ENCODE assay signal across 20 cellular contexts in the genomic region with DNA sequence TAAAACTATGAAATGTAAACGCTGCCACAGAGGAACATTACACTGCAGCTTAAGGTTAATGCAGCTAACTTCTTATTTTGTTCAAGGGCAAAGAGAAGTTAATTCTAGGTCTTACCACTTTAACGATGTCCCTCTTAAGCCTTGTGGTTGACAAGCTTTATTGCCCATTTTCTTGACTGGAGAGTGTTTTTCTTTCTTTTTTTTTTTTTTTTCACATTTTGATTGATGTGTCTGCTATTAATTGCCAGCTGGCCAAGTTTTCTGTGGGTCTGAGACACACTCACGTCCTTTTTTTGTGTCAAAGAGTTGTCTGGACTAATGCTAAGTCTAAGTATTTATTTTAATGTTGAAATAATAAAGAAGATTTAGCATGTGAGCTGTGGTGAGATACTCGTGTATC. TPM values are rescaled to one million over a fixed set of nuclear protein-coding genes. Genes with fewer than 3 reads are reported as not detected.
DNase-seq lines count a peak whose midpoint lies in the region; ATAC-seq and TF ChIP-seq lines count a peak whose summit lies in the region.
"Had no signal": no experiment of that assay in that cellular context is flagged by ENCODE, and none has a peak within 500 bp of the region (broad histone marks: within the 10 kb centered on the region; RNA-seq: fewer than 3 reads in every experiment).

No MANE protein-coding gene starts in this region.

- intact Hi-C loops in ascending aorta (cut with DNase I): loop anchor here (2.0 to 10.0 kb wide), 4 partner anchors 15 to 657 kb away; a partner anchor contains a TSS

- peak overlapping the region in 1 of 2 donors; percentile 34 for H3K9ac ChIP-seq in stomach smooth muscle (ENCODE audit: low read length in 2 of 2)

- DNase-seq in ascending aorta (ENCODE audit: low spot score in 2 of 2) (no peak), nephron progenitor cell (no peak), NK-92 (lab: John Stamatoyannopoulos, UW; ENCODE audit: unreplicated experiment) (no peak), NCI-H526 treated with DMSO at 0.1 percent for 48 hours (lab: John Stamatoyannopoulos, UW) (no peak)
- no peak for DNase-seq in stimulated activated naive CD8-positive, alpha-beta T cell treated with anti-CD3 and anti-CD28 coated beads, Interleukin-15, amount 100 ng/mL, for 72 hours
- DNase-seq: ACHN, AML-193, DMS153, Kasumi-1, MM.1S, NCI-H1105, NCI-H1694, NCI-H2107, NCI-H446, NCI-H748 treated with DMSO at 0.1 percent for 48 hours, RPMI8226 had no signal

- H3K36me3 Mint-ChIP-seq in nephron progenitor cell (ENCODE audit: low read depth): no peaks in the 10 kb centered on the region
- H3K36me3 Mint-ChIP-seq: CD14-positive monocyte, IgD-negative memory B cell had no signal

- peaks cover 3% of the 10 kb centered on the region for H3K27me3 Mint-ChIP-seq in nephron progenitor cell (ENCODE audit: low read depth, poor library complexity)
- H3K27me3 Mint-ChIP-seq in stimulated activated naive CD8-positive, alpha-beta T cell treated with anti-CD3 and anti-CD28 coated beads, Interleukin-15, amount 100 ng/mL, for 72 hours: no peaks in the 10 kb centered on the region
- H3K27me3 Mint-ChIP-seq: IgD-negative memory B cell had no signal

- no peaks in the 10 kb centered on the region for H3K9me3 ChIP-seq in ascending aorta
- no peaks in the 10 kb centered on the region for H3K9me3 ChIP-seq in ectodermal cell (ENCODE audit: control insufficient read depth, low read length)
- H3K9me3 ChIP-seq in stomach smooth muscle (ENCODE audit: control insufficient read depth in 2 of 2, low read length in 2 of 2): no peaks in the 10 kb centered on the region

- H3K4me1 Mint-ChIP-seq in nephron progenitor cell: peaks cover 93% of the 10 kb centered on the region
- no peaks in the 10 kb centered on the region for H3K4me1 Mint-ChIP-seq in stimulated activated naive CD8-positive, alpha-beta T cell treated with anti-CD3 and anti-CD28 coated beads, Interleukin-15, amount 100 ng/mL, for 72 hours
- H3K4me1 Mint-ChIP-seq: CD14-positive monocyte, IgD-negative memory B cell had no signal

- no peak for ATAC-seq in stimulated activated naive CD8-positive, alpha-beta T cell treated with anti-CD3 and anti-CD28 coated beads, Interleukin-15, amount 100 ng/mL, for 72 hours

- H3K4me3 Mint-ChIP-seq in nephron progenitor cell: peak overlapping the region; percentile 15
- H3K4me3 Mint-ChIP-seq in stimulated activated naive CD8-positive, alpha-beta T cell treated with anti-CD3 and anti-CD28 coated beads, Interleukin-15, amount 100 ng/mL, for 72 hours: no peak overlapping the region
- H3K4me3 Mint-ChIP-seq: CD14-positive monocyte, IgD-negative memory B cell had no signal

- peak overlapping the region; percentile 60 for H3K27ac Mint-ChIP-seq in nephron progenitor cell
- no peak overlapping the region for H3K27ac Mint-ChIP-seq in stimulated activated naive CD8-positive, alpha-beta T cell treated with anti-CD3 and anti-CD28 coated beads, Interleukin-15, amount 100 ng/mL, for 72 hours
- H3K27ac Mint-ChIP-seq: CD14-positive monocyte, IgD-negative memory B cell had no signal

- H3K9me3 Mint-ChIP-seq in nephron progenitor cell: no peaks in the 10 kb centered on the region
- no peaks in the 10 kb centered on the region for H3K9me3 Mint-ChIP-seq in stimulated activated naive CD8-positive, alpha-beta T cell treated with anti-CD3 and anti-CD28 coated beads, Interleukin-15, amount 100 ng/mL, for 72 hours
- H3K9me3 Mint-ChIP-seq: IgD-negative memory B cell had no signal

- H3K36me3 ChIP-seq in ascending aorta (no peaks in the 10 kb centered on the region), ectodermal cell (ENCODE audit: control insufficient read depth, insufficient read depth, low read length) (no peaks in the 10 kb centered on the region), stomach smooth muscle (ENCODE audit: control insufficient read depth in 2 of 2, insufficient read depth in 2 of 2, low read length in 2 of 2) (no peaks in the 10 kb centered on the region)

- WGBS in ectodermal cell, 2 experiments: 43 to 50% methylated on average over 4 of the region's 4 CpGs

- H3K27me3 ChIP-seq in ascending aorta (no peaks in the 10 kb centered on the region), ectodermal cell (ENCODE audit: control insufficient read depth, insufficient read depth, low read length, poor library complexity, severe bottlenecking) (no peaks in the 10 kb centered on the region), stomach smooth muscle (ENCODE audit: control insufficient read depth in 1 of 2, insufficient read depth in 2 of 2, low read length in 2 of 2) (no peaks in the 10 kb centered on the region)

- H3K27ac ChIP-seq in ascending aorta (peak overlapping the region; percentile 81 to 85), ectodermal cell (ENCODE audit: insufficient read depth, low read depth, low read length, poor library complexity, severe bottlenecking) (peak overlapping the region; percentile 53), stomach smooth muscle (ENCODE audit: low read length) (no peak overlapping the region)

- peak overlapping the region in 1 of 2 donors; percentile 41 for H3K4me3 ChIP-seq in ascending aorta
- no peak overlapping the region for H3K4me3 ChIP-seq in ectodermal cell (ENCODE audit: insufficient read depth, low read depth, low read length)
- peak overlapping the region; percentile 0 to 17 for H3K4me3 ChIP-seq in stomach smooth muscle (ENCODE audit: low read length in 2 of 2)

- peaks cover 10 to 72% of the 10 kb centered on the region in 2 donors for H3K4me1 ChIP-seq in ascending aorta
- peaks cover 57% of the 10 kb centered on the region for H3K4me1 ChIP-seq in ectodermal cell (ENCODE audit: control insufficient read depth, insufficient read depth, low read length)
- H3K4me1 ChIP-seq in stomach smooth muscle (ENCODE audit: control insufficient read depth, insufficient read depth, low read length): peaks cover 17% of the 10 kb centered on the region

- TF ChIP-seq CTCF in ascending aorta (IDR thresholded peaks at IDR 0.05) (no peak), nephron progenitor cell (IDR thresholded peaks at IDR 0.05) (no peak)

RNA-seq across cellular contexts. Expression of a gene that starts 34.5 kb away (rescaled TPM):
- 55.5 TPM for total RNA-seq in ascending aorta
- 16.1 TPM for polyA plus RNA-seq in ectodermal cell (2013, experiment 1 of 4)
- polyA plus RNA-seq in ectodermal cell (2013, experiment 2 of 4): 19.8 TPM
- 10.3 TPM for polyA plus RNA-seq in ectodermal cell (2013, experiment 3 of 4)
- polyA plus RNA-seq in ectodermal cell (2013, experiment 4 of 4): 12.7 TPM
- polyA plus RNA-seq: CD14-positive monocyte, IgD-negative memory B cell had no signal
